In the genomic region with DNA sequence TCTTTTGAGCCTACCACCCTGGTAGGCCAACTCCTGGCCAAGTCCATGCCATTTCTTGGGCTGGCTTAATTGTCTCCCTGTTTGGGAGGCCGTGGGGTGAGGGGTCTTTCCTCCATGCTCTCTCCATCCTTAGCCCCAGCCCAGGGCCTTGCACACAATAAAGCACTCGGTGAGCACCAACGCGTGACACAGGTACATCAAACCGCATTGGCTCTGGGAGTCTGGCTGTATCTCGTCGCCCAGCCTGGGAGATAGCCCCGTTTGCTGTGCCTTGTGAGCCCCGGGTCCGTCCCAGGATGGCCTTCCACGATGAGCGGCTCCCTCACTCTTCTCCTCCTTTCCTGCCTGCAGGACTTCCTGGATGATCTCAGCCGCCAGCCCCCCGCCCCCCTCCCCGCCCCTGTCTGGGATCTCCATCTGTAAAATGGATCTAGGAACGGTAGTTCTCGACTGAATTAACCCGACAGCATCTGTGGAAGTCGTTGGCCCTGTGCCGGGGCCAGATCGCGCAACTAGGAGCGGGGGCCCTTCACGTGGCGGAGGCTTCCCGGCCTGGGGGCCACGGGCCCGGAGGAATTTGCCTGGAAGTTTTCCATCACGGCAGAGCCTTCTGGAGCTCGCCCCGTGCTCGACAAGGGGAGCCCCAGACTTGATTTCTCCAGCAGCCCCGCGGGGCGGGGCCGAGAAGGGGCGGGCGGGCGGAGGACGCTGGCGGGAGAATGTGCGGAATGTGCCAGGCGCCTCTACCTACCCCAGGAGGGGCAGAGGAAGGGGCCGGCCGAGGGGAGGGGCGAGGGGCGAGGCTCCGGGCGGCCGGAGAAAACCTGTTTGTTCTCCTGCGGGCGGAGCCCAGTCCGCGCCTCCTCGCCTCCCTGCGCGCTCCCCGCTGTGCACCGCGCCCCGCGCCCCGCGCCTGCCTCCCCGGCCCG, we compare ENCODE assay signal across 8 cellular contexts. TPM values are rescaled to one million over a fixed set of nuclear protein-coding genes. Genes with fewer than 3 reads are reported as not detected.
DNase-seq lines count a peak whose midpoint lies in the region; ATAC-seq and TF ChIP-seq lines count a peak whose summit lies in the region.

Gene ZNF185, plus strand, starts transcription at position 852 of the 929 bp plus-strand sequence. CDS start 16,423 bp downstream, outside the sequence.

- POLR2A ChIA-PET in activated CD4-positive, alpha-beta memory T cell treated with anti-CD3 and anti-CD28 coated beads for 36 hours (lab: Charles Lee) = no interaction called here
- POLR2A ChIA-PET in activated CD4-positive, alpha-beta memory T cell treated with anti-CD3 and anti-CD28 coated beads, Interleukin-2, amount 10 ng/mL, durations not matched to agents 7 days and 5 days (lab: Charles Lee) = no interaction called here
- POLR2A ChIA-PET in activated naive CD8-positive, alpha-beta T cell treated with anti-CD3 and anti-CD28 coated beads, Interleukin-2, amount 10 ng/mL, durations not matched to agents 7 days and 5 days (lab: Charles Lee) = no interaction called here

- no peaks in the 10 kb centered on the region for H3K4me1 ChIP-seq in tibial nerve

- no peak within 1 kb of the TSS for H3K4me3 Mint-ChIP-seq in activated CD4-positive, alpha-beta memory T cell treated with anti-CD3 and anti-CD28 coated beads for 36 hours
- no peak within 1 kb of the TSS for H3K4me3 Mint-ChIP-seq in activated CD4-positive, alpha-beta memory T cell treated with anti-CD3 and anti-CD28 coated beads, Interleukin-2, amount 10 ng/mL, durations not matched to agents 7 days and 5 days
- H3K4me3 Mint-ChIP-seq in activated naive CD8-positive, alpha-beta T cell treated with anti-CD3 and anti-CD28 coated beads, Interleukin-2, amount 10 ng/mL, durations not matched to agents 7 days and 5 days = no peak within 1 kb of the TSS

- peak; percentile 16 for DNase-seq in activated CD4-positive, alpha-beta memory T cell treated with anti-CD3 and anti-CD28 coated beads for 36 hours
- DNase-seq in activated CD4-positive, alpha-beta memory T cell treated with anti-CD3 and anti-CD28 coated beads, Interleukin-2, amount 10 ng/mL, durations not matched to agents 7 days and 5 days = no peak
- DNase-seq in activated naive CD8-positive, alpha-beta T cell treated with anti-CD3 and anti-CD28 coated beads, Interleukin-2, amount 10 ng/mL, durations not matched to agents 7 days and 5 days = no peak
- peak; percentile 70 for DNase-seq in iPS-NIHi7 (ENCODE audit: extremely low spot score)
- DNase-seq in tibial nerve (ENCODE audit: low spot score in 2 of 2) = no peak
- no peak for DNase-seq in GM19238 (ENCODE audit: insufficient read length, low spot score)
- DNase-seq in posterior vena cava (ENCODE audit: low spot score) = no peak

- H3K27ac Mint-ChIP-seq in activated CD4-positive, alpha-beta memory T cell treated with anti-CD3 and anti-CD28 coated beads for 36 hours = no peak within 1 kb of the TSS
- no peak within 1 kb of the TSS for H3K27ac Mint-ChIP-seq in activated CD4-positive, alpha-beta memory T cell treated with anti-CD3 and anti-CD28 coated beads, Interleukin-2, amount 10 ng/mL, durations not matched to agents 7 days and 5 days
- no peak within 1 kb of the TSS for H3K27ac Mint-ChIP-seq in activated naive CD8-positive, alpha-beta T cell treated with anti-CD3 and anti-CD28 coated beads, Interleukin-2, amount 10 ng/mL, durations not matched to agents 7 days and 5 days

- 5 to 47% methylated on average over 26 to 53 of the region's 66 CpGs for WGBS in tibial nerve, 2 donors

- H3K27me3 ChIP-seq in tibial nerve = peaks cover 0 to 11% of the 10 kb centered on the region in 2 donors

- no peaks in the 10 kb centered on the region for H3K9me3 ChIP-seq in tibial nerve

- TF ChIP-seq CTCF in tibial nerve (IDR thresholded peaks at IDR 0.05) = no peak

- H3K9me3 Mint-ChIP-seq in activated CD4-positive, alpha-beta memory T cell treated with anti-CD3 and anti-CD28 coated beads for 36 hours = no peaks in the 10 kb centered on the region
- H3K9me3 Mint-ChIP-seq in activated CD4-positive, alpha-beta memory T cell treated with anti-CD3 and anti-CD28 coated beads, Interleukin-2, amount 10 ng/mL, durations not matched to agents 7 days and 5 days = no peaks in the 10 kb centered on the region
- no peaks in the 10 kb centered on the region for H3K9me3 Mint-ChIP-seq in activated naive CD8-positive, alpha-beta T cell treated with anti-CD3 and anti-CD28 coated beads, Interleukin-2, amount 10 ng/mL, durations not matched to agents 7 days and 5 days

- H3K36me3 Mint-ChIP-seq in activated CD4-positive, alpha-beta memory T cell treated with anti-CD3 and anti-CD28 coated beads for 36 hours = no peaks in the 10 kb centered on the region
- H3K36me3 Mint-ChIP-seq in activated CD4-positive, alpha-beta memory T cell treated with anti-CD3 and anti-CD28 coated beads, Interleukin-2, amount 10 ng/mL, durations not matched to agents 7 days and 5 days (ENCODE audit: low read depth) = no peaks in the 10 kb centered on the region
- no peaks in the 10 kb centered on the region for H3K36me3 Mint-ChIP-seq in activated naive CD8-positive, alpha-beta T cell treated with anti-CD3 and anti-CD28 coated beads, Interleukin-2, amount 10 ng/mL, durations not matched to agents 7 days and 5 days

- no peaks in the 10 kb centered on the region for H3K4me1 Mint-ChIP-seq in activated CD4-positive, alpha-beta memory T cell treated with anti-CD3 and anti-CD28 coated beads for 36 hours (ENCODE audit: low read depth)
- no peaks in the 10 kb centered on the region for H3K4me1 Mint-ChIP-seq in activated CD4-positive, alpha-beta memory T cell treated with anti-CD3 and anti-CD28 coated beads, Interleukin-2, amount 10 ng/mL, durations not matched to agents 7 days and 5 days
- no peaks in the 10 kb centered on the region for H3K4me1 Mint-ChIP-seq in activated naive CD8-positive, alpha-beta T cell treated with anti-CD3 and anti-CD28 coated beads, Interleukin-2, amount 10 ng/mL, durations not matched to agents 7 days and 5 days

- H3K27me3 Mint-ChIP-seq in activated CD4-positive, alpha-beta memory T cell treated with anti-CD3 and anti-CD28 coated beads for 36 hours = peaks cover 13% of the 10 kb centered on the region
- H3K27me3 Mint-ChIP-seq in activated CD4-positive, alpha-beta memory T cell treated with anti-CD3 and anti-CD28 coated beads, Interleukin-2, amount 10 ng/mL, durations not matched to agents 7 days and 5 days = peaks cover 15% of the 10 kb centered on the region
- peaks cover 14% of the 10 kb centered on the region for H3K27me3 Mint-ChIP-seq in activated naive CD8-positive, alpha-beta T cell treated with anti-CD3 and anti-CD28 coated beads, Interleukin-2, amount 10 ng/mL, durations not matched to agents 7 days and 5 days

- no peak for TF ChIP-seq EP300 in tibial nerve (IDR thresholded peaks at IDR 0.05)

- intact Hi-C loops in activated CD4-positive, alpha-beta memory T cell treated with anti-CD3 and anti-CD28 coated beads for 36 hours (cut with micrococcal nuclease) = no loop called here
- intact Hi-C loops in posterior vena cava (cut with DNase I) = no loop called here

- CTCF ChIA-PET in activated CD4-positive, alpha-beta memory T cell treated with anti-CD3 and anti-CD28 coated beads for 36 hours (lab: Charles Lee) = no interaction called here
- CTCF ChIA-PET in activated CD4-positive, alpha-beta memory T cell treated with anti-CD3 and anti-CD28 coated beads, Interleukin-2, amount 10 ng/mL, durations not matched to agents 7 days and 5 days (lab: Charles Lee) = no interaction called here

- H3K27ac ChIP-seq in tibial nerve = peak within 1 kb of the TSS in 1 of 4 donors; percentile 65

- peak within 1 kb of the TSS in 3 of 4 donors; percentile 19 to 49 (median 29) for H3K4me3 ChIP-seq in tibial nerve

- no peaks in the 10 kb centered on the region for H3K36me3 ChIP-seq in tibial nerve

- TF ChIP-seq POLR2A in tibial nerve (IDR thresholded peaks at IDR 0.05) = no peak

- peak; percentile 47 for ATAC-seq in activated naive CD8-positive, alpha-beta T cell treated with anti-CD3 and anti-CD28 coated beads, Interleukin-2, amount 10 ng/mL, durations not matched to agents 7 days and 5 days (ENCODE audit: low read depth)
- ATAC-seq in GM21619 (IDR thresholded peaks at IDR 0.05; ENCODE audit: unreplicated experiment) = no peak

RNA-seq across cellular contexts. Expression of gene ZNF185, which starts in this region (rescaled TPM):
- 1 to 10 TPM in 1 of 2 experiments, under 1 TPM in 1; 0.82 to 1.4 TPM for total RNA-seq in activated CD4-positive, alpha-beta memory T cell treated with anti-CD3 and anti-CD28 coated beads for 36 hours
- total RNA-seq in activated CD4-positive, alpha-beta memory T cell treated with anti-CD3 and anti-CD28 coated beads, Interleukin-2, amount 10 ng/mL, durations not matched to agents 7 days and 5 days = under 1 TPM; 0.75 to 0.88 TPM
- 1 to 10 TPM; 1.6 to 1.9 TPM for total RNA-seq in activated naive CD8-positive, alpha-beta T cell treated with anti-CD3 and anti-CD28 coated beads, Interleukin-2, amount 10 ng/mL, durations not matched to agents 7 days and 5 days
- total RNA-seq in tibial nerve (10 to 100 TPM; 17.1 to 55.1 (median 28.6) TPM), posterior vena cava (1 to 10 TPM; 2.8 to 7.9 TPM)

Comparison
In these comparisons a context has a peak if more than half of its experiments do, and no peak if none do; other contexts are left out.
1. DNase-seq: peak in activated CD4-positive, alpha-beta memory T cell treated with anti-CD3 and anti-CD28 coated beads for 36 hours (single experiment) and iPS-NIHi7 (single experiment); none in activated CD4-positive, alpha-beta memory T cell treated with anti-CD3 and anti-CD28 coated beads, Interleukin-2, amount 10 ng/mL, durations not matched to agents 7 days and 5 days (single experiment), activated naive CD8-positive, alpha-beta T cell treated with anti-CD3 and anti-CD28 coated beads, Interleukin-2, amount 10 ng/mL, durations not matched to agents 7 days and 5 days (single experiment), tibial nerve (0 of 2), GM19238 (single experiment) and posterior vena cava (single experiment).